2 cellular contexts compared by ENCODE assay signal in the genomic region with DNA sequence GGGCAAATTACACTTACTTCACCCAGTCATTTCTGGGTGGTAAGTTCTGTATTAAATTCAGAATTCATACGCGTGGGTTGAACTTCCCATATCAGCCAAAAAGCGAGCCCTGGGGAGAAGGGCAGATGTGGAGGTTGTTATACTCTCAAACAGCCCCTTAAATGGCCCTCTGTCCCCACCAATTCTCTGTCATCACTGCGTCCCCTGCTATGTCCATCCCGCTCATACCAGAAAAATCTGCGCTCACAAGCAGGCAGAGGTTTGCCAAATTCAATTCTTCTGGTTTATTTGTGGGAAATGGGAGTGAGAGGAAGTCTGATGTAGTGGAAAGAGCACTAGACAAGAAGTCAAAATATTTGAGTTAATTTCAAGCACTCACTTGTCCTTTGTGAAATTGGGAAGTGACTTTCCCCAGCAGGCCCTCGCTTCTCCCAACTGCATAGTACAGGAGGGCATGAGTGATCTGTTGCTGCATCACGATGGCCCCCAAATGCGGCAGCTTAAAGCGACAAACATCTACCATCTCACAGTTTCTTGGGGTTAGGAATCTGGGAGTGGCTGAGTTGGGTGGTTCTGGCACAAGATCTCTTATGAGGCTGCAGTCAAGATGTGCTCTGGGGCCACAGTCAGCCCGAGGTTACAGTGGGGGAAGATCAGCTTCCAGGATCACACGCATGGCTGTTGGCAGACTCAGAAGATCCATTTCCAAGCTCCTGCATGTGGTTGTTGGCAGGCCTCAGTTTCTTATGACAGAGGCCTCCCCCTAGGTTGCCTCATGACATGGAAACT.
TF ChIP-seq lines count a peak whose summit lies in the region.

No MANE protein-coding gene starts in this region.

TF ChIP-seq in WTC11, 78 proteins besides CTCF, POLR2A, EP300 and RAD21 (continued from another document):
- TF ChIP-seq ESRRA (CRISPR knock-in tag; IDR thresholded peaks at IDR 0.05; ENCODE audit: borderline replicate concordance) (no peak), ARID4B (CRISPR knock-in tag; IDR thresholded peaks at IDR 0.05; ENCODE audit: borderline replicate concordance) (no peak), TEAD4 (CRISPR knock-in tag; IDR thresholded peaks at IDR 0.05) (no peak), ATF2 (CRISPR knock-in tag; IDR thresholded peaks at IDR 0.05; ENCODE audit: borderline replicate concordance, low read depth) (no peak), ETV6 (CRISPR knock-in tag; IDR thresholded peaks at IDR 0.05) (no peak), TCF7 (CRISPR knock-in tag; IDR thresholded peaks at IDR 0.05; ENCODE audit: low read depth) (no peak)

TF ChIP-seq in SK-N-SH treated with all-trans-retinoic acid at 6 μM for 48 hours, 23 proteins besides CTCF, POLR2A, EP300 and RAD21 (continued from another document):
- no peak for TF ChIP-seq POU6F1 (CRISPR knock-in tag; IDR thresholded peaks at IDR 0.05; ENCODE audit: borderline replicate concordance, low read depth)
- TF ChIP-seq TCF4 (CRISPR knock-in tag; IDR thresholded peaks at IDR 0.05; ENCODE audit: borderline replicate concordance), result no peak
- TF ChIP-seq PPARA (CRISPR knock-in tag; IDR thresholded peaks at IDR 0.05; ENCODE audit: borderline replicate concordance), result no peak
- TF ChIP-seq ZFP3 (CRISPR knock-in tag; IDR thresholded peaks at IDR 0.05), result no peak
- TF ChIP-seq, protein P1, sequence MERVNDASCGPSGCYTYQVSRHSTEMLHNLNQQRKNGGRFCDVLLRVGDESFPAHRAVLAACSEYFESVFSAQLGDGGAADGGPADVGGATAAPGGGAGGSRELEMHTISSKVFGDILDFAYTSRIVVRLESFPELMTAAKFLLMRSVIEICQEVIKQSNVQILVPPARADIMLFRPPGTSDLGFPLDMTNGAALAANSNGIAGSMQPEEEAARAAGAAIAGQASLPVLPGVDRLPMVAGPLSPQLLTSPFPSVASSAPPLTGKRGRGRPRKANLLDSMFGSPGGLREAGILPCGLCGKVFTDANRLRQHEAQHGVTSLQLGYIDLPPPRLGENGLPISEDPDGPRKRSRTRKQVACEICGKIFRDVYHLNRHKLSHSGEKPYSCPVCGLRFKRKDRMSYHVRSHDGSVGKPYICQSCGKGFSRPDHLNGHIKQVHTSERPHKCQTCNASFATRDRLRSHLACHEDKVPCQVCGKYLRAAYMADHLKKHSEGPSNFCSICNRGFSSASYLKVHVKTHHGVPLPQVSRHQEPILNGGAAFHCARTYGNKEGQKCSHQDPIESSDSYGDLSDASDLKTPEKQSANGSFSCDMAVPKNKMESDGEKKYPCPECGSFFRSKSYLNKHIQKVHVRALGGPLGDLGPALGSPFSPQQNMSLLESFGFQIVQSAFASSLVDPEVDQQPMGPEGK (CRISPR knock-in tag; IDR thresholded peaks at IDR 0.05; ENCODE audit: borderline replicate concordance), result no peak
- no peak for TF ChIP-seq BACH2 (CRISPR knock-in tag; IDR thresholded peaks at IDR 0.05; ENCODE audit: borderline replicate concordance)
- TF ChIP-seq ZC3H10 (CRISPR knock-in tag; IDR thresholded peaks at IDR 0.05), result no peak
- no peak for TF ChIP-seq ZNF565 (CRISPR knock-in tag; conservative IDR thresholded peaks at IDR 0.05; ENCODE audit: low read depth)
TF ChIP-seq in SK-N-SH treated with all-trans-retinoic acid at 6 μM for 48 hours: peak in this region for 0.
